Comparison of ENCODE assay signal across 29 cellular contexts in genomic region chr7:79290841-79291497, GRCh38.
DNase-seq lines count a peak whose midpoint lies in the region; ATAC-seq, FAIRE-seq and TF ChIP-seq lines count a peak whose summit lies in the region.
"Had no signal": no experiment of that assay in that cellular context is flagged by ENCODE, and none has a peak within 500 bp of the region (broad histone marks: within the 10 kb centered on the region; RNA-seq: fewer than 3 reads in every experiment).

No MANE protein-coding gene starts in this region.

- H3K4me2 ChIP-seq in mammary epithelial cell (ENCODE audit: insufficient read depth, low read depth, low read length): peak overlapping the region; percentile 69
- H3K4me2 ChIP-seq: BLaER1 had no signal

- peak overlapping the region in 2 of 3 experiments; percentile 10 for H3K4me3 ChIP-seq in mammary epithelial cell (replicated peaks in 1 of 3; ENCODE audit: insufficient read depth in 1 of 3, low read depth in 2 of 3, low read length in 3 of 3)
- H3K4me3 ChIP-seq: BLaER1, upper lobe of left lung had no signal

- H3K36me3 Mint-ChIP-seq in stimulated activated memory B cell treated with anti-CD40 and anti-IgM and Interleukin-4, amounts not matched to agents 10 μg/mL and 1 μg/mL and 100 μg/mL, for 72 hours: no peaks in the 10 kb centered on the region
- no peaks in the 10 kb centered on the region for H3K36me3 Mint-ChIP-seq in natural killer cell
- H3K36me3 Mint-ChIP-seq: naive B cell had no signal

- H3K4me3 Mint-ChIP-seq in stimulated activated memory B cell treated with anti-CD40 and anti-IgM and Interleukin-4, amounts not matched to agents 10 μg/mL and 1 μg/mL and 100 μg/mL, for 72 hours: no peak overlapping the region
- no peak overlapping the region for H3K4me3 Mint-ChIP-seq in natural killer cell
- H3K4me3 Mint-ChIP-seq: activated T-cell treated with anti-CD3 and anti-CD28 coated beads, Interleukin-2, amount 50 U/mL, for 4 hours; endodermal cell; naive B cell had no signal

- H4K20me1 ChIP-seq in mammary epithelial cell (ENCODE audit: insufficient read depth, low read length): no peaks in the 10 kb centered on the region
- H4K20me1 ChIP-seq: BLaER1 had no signal

- H3K27me3 Mint-ChIP-seq in stimulated activated memory B cell treated with anti-CD40 and anti-IgM and Interleukin-4, amounts not matched to agents 10 μg/mL and 1 μg/mL and 100 μg/mL, for 72 hours: no peaks in the 10 kb centered on the region
- no peaks in the 10 kb centered on the region for H3K27me3 Mint-ChIP-seq in natural killer cell (ENCODE audit: low read depth in 2 of 2)

- H3K36me3 ChIP-seq in mammary epithelial cell (ENCODE audit: insufficient read depth, low read length): no peaks in the 10 kb centered on the region
- H3K36me3 ChIP-seq: BLaER1, upper lobe of left lung had no signal

- peaks cover 39% of the 10 kb centered on the region for H3K4me1 ChIP-seq in mammary epithelial cell (ENCODE audit: insufficient read depth, low read length)
- H3K4me1 ChIP-seq: BLaER1, upper lobe of left lung had no signal

- no peaks in the 10 kb centered on the region for H3K9me3 Mint-ChIP-seq in stimulated activated memory B cell treated with anti-CD40 and anti-IgM and Interleukin-4, amounts not matched to agents 10 μg/mL and 1 μg/mL and 100 μg/mL, for 72 hours
- peaks cover 3 to 4% of the 10 kb centered on the region in 2 donors for H3K9me3 Mint-ChIP-seq in natural killer cell
- H3K9me3 Mint-ChIP-seq: endodermal cell had no signal

- dilution Hi-C loops in mammary epithelial cell (cut with HindIII; ENCODE audit: low sequenced_read_pairs): no loop called here

- no peaks in the 10 kb centered on the region for H3K4me1 Mint-ChIP-seq in stimulated activated memory B cell treated with anti-CD40 and anti-IgM and Interleukin-4, amounts not matched to agents 10 μg/mL and 1 μg/mL and 100 μg/mL, for 72 hours
- no peaks in the 10 kb centered on the region for H3K4me1 Mint-ChIP-seq in natural killer cell
- H3K4me1 Mint-ChIP-seq: endodermal cell, naive B cell had no signal

- CTCF ChIA-PET in mammary epithelial cell (lab: Charles Lee; ENCODE audit: low non-redundant PET): no interaction called here

- no peaks in the 10 kb centered on the region for H3K9me3 ChIP-seq in mammary epithelial cell (replicated peaks; ENCODE audit: insufficient read depth, low read length)
- H3K9me3 ChIP-seq: BLaER1, upper lobe of left lung had no signal

- no peaks in the 10 kb centered on the region for H3K79me2 ChIP-seq in mammary epithelial cell (ENCODE audit: insufficient read depth, low read length)

- TF ChIP-seq CTCF in mammary epithelial cell (conservative IDR thresholded peaks at IDR 0.05 in 1 of 2, IDR thresholded peaks at IDR 0.05 in 1 of 2; ENCODE audit: extremely low read depth in 1 of 2, insufficient read depth in 1 of 2, low read depth in 1 of 2, low read length in 2 of 2) (no peak), natural killer cell (IDR thresholded peaks at IDR 0.05) (no peak)

- peak overlapping the region; percentile 96 for H3K27ac ChIP-seq in mammary epithelial cell (ENCODE audit: insufficient read depth, low read depth, low read length)
- H3K27ac ChIP-seq: BLaER1, upper lobe of left lung, VCaP had no signal

- peak; percentile 13 for FAIRE-seq in frontal cortex (lab: Jason Lieb, UNC)

- H3K27me3 ChIP-seq in mammary epithelial cell (ENCODE audit: insufficient read depth, low read length): no peaks in the 10 kb centered on the region
- H3K27me3 ChIP-seq: BLaER1, upper lobe of left lung had no signal

- peak overlapping the region; percentile 47 for H3K9ac ChIP-seq in mammary epithelial cell (ENCODE audit: insufficient read depth, low read length)
- H3K9ac ChIP-seq: BLaER1 had no signal

- in situ Hi-C loops in mammary epithelial cell (cut with MboI; ENCODE audit: low sequenced_read_pairs in 2 of 2): loop anchor here in 1 of 2 donors (25.0 kb wide), 1 partner anchor 746 kb away; no protein-coding TSS in a partner anchor

- ATAC-seq in stimulated activated memory B cell treated with anti-CD40 and anti-IgM and Interleukin-4, amounts not matched to agents 10 μg/mL and 1 μg/mL and 100 μg/mL, for 72 hours: no peak
- ATAC-seq in GM19463 (IDR thresholded peaks at IDR 0.05; ENCODE audit: unreplicated experiment): no peak
- ATAC-seq in natural killer cell: no peak
- ATAC-seq in GM19351 (IDR thresholded peaks at IDR 0.05; ENCODE audit: unreplicated experiment): no peak
- ATAC-seq: activated T-cell treated with anti-CD3 and anti-CD28 coated beads, Interleukin-2, amount 50 U/mL, for 4 hours had no signal

- 11% methylated on average over 4 of the region's 4 CpGs for WGBS in mammary epithelial cell (ENCODE audit: low coverage, missing lambda C conversion rate)

- intact Hi-C loops in mammary epithelial cell (cut with micrococcal nuclease): loop anchor here (10.0 kb wide), 2 partner anchors 164 to 754 kb away; partner anchors contain the start of gene MAGI2
- intact Hi-C loops in natural killer cell (cut with micrococcal nuclease): no loop called here

- H3K27ac Mint-ChIP-seq in stimulated activated memory B cell treated with anti-CD40 and anti-IgM and Interleukin-4, amounts not matched to agents 10 μg/mL and 1 μg/mL and 100 μg/mL, for 72 hours: no peak overlapping the region
- no peak overlapping the region for H3K27ac Mint-ChIP-seq in natural killer cell
- H3K27ac Mint-ChIP-seq: endodermal cell, naive B cell had no signal

- DNase-seq in EH (ENCODE audit: low read depth) (peak; percentile 58), M059J (ENCODE audit: low read depth) (peak; percentile 60), mammary epithelial cell (peak; percentile 82), frontal cortex (ENCODE audit: low spot score in 2 of 2) (no peak), natural killer cell (no peak)
- DNase-seq: ACHN; activated CD4-positive, alpha-beta T cell treated with anti-CD3 and anti-CD28 coated beads for 48 hours; activated naive CD4-positive, alpha-beta T cell treated with Interleukin-2 at 50 U/mL for 16 hours; activated T-cell treated with anti-CD3 and anti-CD28 coated beads, Interleukin-2, amount 50 U/mL, for 4 hours; amygdala; DND-41; endodermal cell; KBM-7; mesendoderm; MV-4-11; naive B cell; NCI-H146; NCI-H2171 treated with DMSO at 0.1 percent for 48 hours; NCI-H526; nucleus accumbens; small intestine; stimulated activated CD4-positive, alpha-beta T cell treated with anti-CD3 and anti-CD28 coated beads, Interleukin-1b, Interleukin-23, amount 100 ng/mL, for 48 hours; substantia nigra; upper lobe of left lung had no signal

- H2AFZ ChIP-seq in mammary epithelial cell (ENCODE audit: low read depth, low read length): no peak overlapping the region

- no TSS peak for BruUV-seq in mammary epithelial cell (replicated peaks; lab: Mats Ljungman, UMichigan)

Comparison
In these comparisons a context has a peak if more than half of its experiments do, and no peak if none do; other contexts are left out.
1. DNase-seq: peak in EH (single experiment), M059J (single experiment) and mammary epithelial cell (single experiment); none in frontal cortex (0 of 2) and natural killer cell (single experiment).